ENCODE assay signal across 3 cellular contexts in genomic region chr10:51400354-51401096, GRCh38.
"Had no signal": no experiment of that assay in that cellular context is flagged by ENCODE, and none has a peak within 500 bp of the region (broad histone marks: within the 10 kb centered on the region; RNA-seq: fewer than 3 reads in every experiment).

No MANE protein-coding gene starts in this region.

- ATAC-seq: GM12878 had no signal

- H3K4me3 ChIP-seq: GM12878 had no signal

- DNase-seq: GDM1, GF-D8 had no signal
